ENCODE assay signal across 11 cellular contexts in genomic region chr3:128547368-128547987, GRCh38. TPM values are rescaled to one million over a fixed set of nuclear protein-coding genes. Genes with fewer than 3 reads are reported as not detected.
A peak's percentile ranks its signal among the peaks of the same experiment; 100 is the strongest.
DNase-seq lines count a peak whose midpoint lies in the region; ATAC-seq and TF ChIP-seq lines count a peak whose summit lies in the region.
"Had no signal": no experiment of that assay in that cellular context is flagged by ENCODE, and none has a peak within 500 bp of the region (broad histone marks: within the 10 kb centered on the region; RNA-seq: fewer than 3 reads in every experiment).

No MANE protein-coding gene starts in this region.

- no peak for TF ChIP-seq EP300 in stomach (IDR thresholded peaks at IDR 0.05)

- peak overlapping the region in 1 of 2 experiments; percentile 85 for H2BK12ac ChIP-seq in mesenchymal stem cell (ENCODE audit: low read length in 2 of 2)

- H3K27ac ChIP-seq in AG04450 (ENCODE audit: low read depth, low read length), result peak overlapping the region; percentile 39
- H3K27ac ChIP-seq in mesenchymal stem cell (ENCODE audit: low read length, poor library complexity, severe bottlenecking), result no peak overlapping the region
- no peak overlapping the region for H3K27ac ChIP-seq in stomach

- POLR2A ChIA-PET in AG04450 (lab: Yijun Ruan, JAX), result no interaction called here

- DNase-seq in AG04450 (ENCODE audit: low read depth, low spot score) (no peak), M059J (ENCODE audit: low read depth) (peak; percentile 78), astrocyte of the hippocampus (ENCODE audit: low read depth, low spot score) (peak; percentile 59), mesenchymal stem cell (no peak), stomach (no peak), Right ventricle myocardium inferior (ENCODE audit: missing footprints) (no peak), Kasumi-1 (lab: John Stamatoyannopoulos, UW) (no peak), NCI-H2196 (lab: John Stamatoyannopoulos, UW; ENCODE audit: unreplicated experiment) (no peak)
- DNase-seq: NCI-H526 treated with DMSO at 0.1 percent for 48 hours, small intestine, T-helper 2 cell had no signal

- WGBS in mesenchymal stem cell, result 73% methylated on average over 10 of the region's 10 CpGs
- 73 to 84% (median 74%) methylated on average over 7 to 10 of the region's 10 CpGs for WGBS in stomach, 5 donors

- no peak for TF ChIP-seq POLR2A in stomach (IDR thresholded peaks at IDR 0.05)

- H2AFZ ChIP-seq in mesenchymal stem cell (ENCODE audit: low read depth, low read length), result peak overlapping the region; percentile 66

- H3K4me1 ChIP-seq in mesenchymal stem cell (ENCODE audit: control insufficient read depth, insufficient read depth, low read depth, low read length) (peaks cover 13% of the 10 kb centered on the region), stomach (peaks cover 0 to 9% (median 3%) of the 10 kb centered on the region in 4 donors)

- H3K4me2 ChIP-seq in mesenchymal stem cell (ENCODE audit: low read length, poor library complexity, severe bottlenecking), result no peak overlapping the region

- peak overlapping the region in 1 of 2 experiments; percentile 40 for H3K4ac ChIP-seq in mesenchymal stem cell (ENCODE audit: low read depth in 1 of 2, low read length in 2 of 2)

- H4K91ac ChIP-seq in mesenchymal stem cell (ENCODE audit: low read length), result peak overlapping the region; percentile 34

- H3K14ac ChIP-seq in mesenchymal stem cell (ENCODE audit: low read length in 2 of 2), result peak overlapping the region in 1 of 2 experiments; percentile 39

- H4K8ac ChIP-seq in mesenchymal stem cell (ENCODE audit: low read length), result peak overlapping the region; percentile 50

- H3K23ac ChIP-seq in mesenchymal stem cell (ENCODE audit: low read length in 2 of 2), result no peak overlapping the region

- H3K79me1 ChIP-seq in mesenchymal stem cell (replicated peaks; ENCODE audit: low read length, poor library complexity, severe bottlenecking), result no peaks in the 10 kb centered on the region

- ATAC-seq in Right ventricle myocardium inferior, result no peak

- H3K9me3 ChIP-seq in AG04450 (ENCODE audit: control insufficient read depth, insufficient read depth, low read length) (peaks cover 3% of the 10 kb centered on the region; the same call in 1 of the 2 replicates), mesenchymal stem cell (ENCODE audit: control insufficient read depth, low read length) (peaks cover 7% of the 10 kb centered on the region), stomach (peaks cover 0 to 13% (median 12%) of the 10 kb centered on the region in 4 donors)

- TF ChIP-seq CTCF in AG04450 (IDR thresholded peaks at IDR 0.05; ENCODE audit: low read depth, low read length) (no peak), stomach (IDR thresholded peaks at IDR 0.05) (no peak)

- CTCF ChIA-PET in AG04450 (lab: Charles Lee), result interaction anchor here (0.9 to 1.7 kb wide), 2 partner anchors 10 to 50 kb away, joined by 3 to 5 read pairs; no protein-coding TSS in a partner anchor

- H3K36me3 ChIP-seq in mesenchymal stem cell (ENCODE audit: control insufficient read depth in 1 of 2, insufficient read depth in 2 of 2, low read depth in 1 of 2, low read length in 2 of 2) (no peaks in the 10 kb centered on the region), stomach (no peaks in the 10 kb centered on the region)

- H2BK120ac ChIP-seq in mesenchymal stem cell (ENCODE audit: low read depth, low read length), result peak overlapping the region; percentile 56

- H3K4me3 ChIP-seq in AG04450 (ENCODE audit: low read depth, low read length) (no peak overlapping the region), mesenchymal stem cell (ENCODE audit: insufficient read depth in 1 of 2, low read depth in 1 of 2, low read length in 2 of 2) (no peak overlapping the region), stomach (no peak overlapping the region)

- peak overlapping the region; percentile 30 to 31 for H3K18ac ChIP-seq in mesenchymal stem cell (ENCODE audit: low read depth in 1 of 2, low read length in 2 of 2)

- H2AK5ac ChIP-seq in mesenchymal stem cell (ENCODE audit: low read length, severe bottlenecking), result no peak overlapping the region

- peak overlapping the region; percentile 26 for H2BK15ac ChIP-seq in mesenchymal stem cell (ENCODE audit: low read depth, poor library complexity, severe bottlenecking)

- H3K27me3 ChIP-seq in AG04450 (ENCODE audit: control insufficient read depth, insufficient read depth, low read length) (peaks cover 3% of the 10 kb centered on the region), mesenchymal stem cell (ENCODE audit: control insufficient read depth in 1 of 2, insufficient read depth in 1 of 2, low read length in 2 of 2) (peaks cover 5% of the 10 kb centered on the region in 2 experiments), stomach (peaks cover 0 to 17% (median 0%) of the 10 kb centered on the region in 3 donors)

- intact Hi-C loops in stomach (cut with DNase I; ENCODE audit: low total_unique reads), result no loop called here
- intact Hi-C loops in Right ventricle myocardium inferior (cut with DNase I), result no loop called here

- no peak overlapping the region for H2BK5ac ChIP-seq in mesenchymal stem cell (ENCODE audit: low read depth, low read length, poor library complexity, severe bottlenecking)

- H3K9ac ChIP-seq in mesenchymal stem cell (ENCODE audit: low read length), result no peak overlapping the region

RNA-seq across cellular contexts. Expression of gene GATA2, which starts 54.5 kb away (rescaled TPM):
- polyA plus RNA-seq in AG04450 (2011; rRNA removed) (4.8 and 6.1 TPM in 2 replicates), stomach (1 to 10 TPM; 2.3 to 3.5 (median 3.3) TPM)
- polyA minus RNA-seq in AG04450 (2011; rRNA and poly(A)+ RNA removed), result 4.2 and 4.9 TPM in 2 replicates
- 22.7 and 36.3 TPM in 2 replicates for total RNA-seq in M059J (2014; rRNA removed; shearing (Covaris generic))
- 2.0 TPM for polyA plus RNA-seq in mesenchymal stem cell (2013, experiment 1 of 2)
- polyA plus RNA-seq in mesenchymal stem cell (2013, experiment 2 of 2), result 2.2 TPM
- total RNA-seq in stomach (1 to 10 TPM; 2.6 to 9.1 (median 5.3) TPM), Right ventricle myocardium inferior (9.1 TPM)

Comparison
In these comparisons a context has a peak if more than half of its experiments do, and no peak if none do; other contexts are left out.
1. DNase-seq: peak in M059J (single experiment) and astrocyte of the hippocampus (single experiment); none in AG04450 (single experiment), mesenchymal stem cell (single experiment), stomach (single experiment), Right ventricle myocardium inferior (single experiment), Kasumi-1 (0 of 2) and NCI-H2196 (single experiment).